In the genomic region with DNA sequence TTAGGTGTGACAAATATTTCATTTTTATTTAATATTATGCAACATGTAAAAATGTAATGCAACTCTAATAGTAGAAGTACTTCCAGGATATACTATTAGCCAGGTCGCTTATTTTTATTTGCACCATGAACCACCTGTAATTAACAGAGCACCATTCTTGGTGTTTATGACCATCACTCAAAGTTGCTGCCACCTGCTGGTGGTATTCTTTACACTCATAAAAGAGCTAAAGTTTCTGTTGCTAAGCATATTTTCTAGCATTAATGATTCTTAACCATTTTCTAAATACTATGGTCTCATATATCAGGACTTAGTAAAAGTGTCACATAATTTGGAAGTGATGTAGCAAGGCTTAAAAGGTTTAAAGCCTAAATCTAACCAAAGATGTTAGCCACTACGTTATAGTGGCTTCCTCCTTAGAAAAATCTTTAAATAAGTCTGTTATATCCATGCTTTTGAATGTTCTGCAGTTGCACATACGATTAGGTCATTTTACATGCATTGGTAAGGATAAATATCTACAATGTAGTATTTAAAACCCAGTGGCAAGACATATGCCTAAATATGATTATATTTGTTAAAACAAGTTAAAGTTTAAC, we compare ENCODE assay signal across 9 cellular contexts.
DNase-seq lines count a peak whose midpoint lies in the region; ATAC-seq lines count a peak whose summit lies in the region.
"Had no signal": no experiment of that assay in that cellular context is flagged by ENCODE, and none has a peak within 500 bp of the region (broad histone marks: within the 10 kb centered on the region; RNA-seq: fewer than 3 reads in every experiment).

No MANE protein-coding gene starts in this region.

- no peaks in the 10 kb centered on the region for H3K4me1 Mint-ChIP-seq in T-helper 2 cell treated with Interferon-gamma antibody and Interleukin-4, amounts not matched to agents 5 μg/mL and 100 μg/mL, for 36 hours (ENCODE audit: low read depth)

- H3K27ac Mint-ChIP-seq in T-helper 2 cell treated with Interferon-gamma antibody and Interleukin-4, amounts not matched to agents 5 μg/mL and 100 μg/mL, for 36 hours: no peak overlapping the region

- H3K4me1 ChIP-seq in effector memory CD4-positive, alpha-beta T cell (ENCODE audit: control insufficient read depth, insufficient read depth, low read length, poor library complexity, severe bottlenecking): no peaks in the 10 kb centered on the region
- H3K4me1 ChIP-seq: BLaER1 treated with 17β-estradiol and CSF1 and Interleukin-3, amounts not matched to agents 10 nM and 100 nM had no signal

- H3K4me3 Mint-ChIP-seq in T-helper 2 cell treated with Interferon-gamma antibody and Interleukin-4, amounts not matched to agents 5 μg/mL and 100 μg/mL, for 36 hours: no peak overlapping the region

- DNase-seq in NCI-H1417 (lab: John Stamatoyannopoulos, UW): peak; percentile 32 to 70 (median 61)
- no peak for DNase-seq in NCI-H1417 treated with DMSO at 0.1 percent for 48 hours (lab: John Stamatoyannopoulos, UW)
- peak; percentile 27 for DNase-seq in NCI-H146 treated with DMSO at 0.1 percent for 48 hours (lab: John Stamatoyannopoulos, UW; ENCODE audit: unreplicated experiment)
- peak; percentile 24 for DNase-seq in amniotic epithelial cell (ENCODE audit: low read depth)
- peak; percentile 43 for DNase-seq in kidney tubule cell (ENCODE audit: low spot score)
- no peak for DNase-seq in T-helper 2 cell treated with Interferon-gamma antibody and Interleukin-4, amounts not matched to agents 5 μg/mL and 100 μg/mL, for 36 hours (ENCODE audit: low spot score)
- DNase-seq in effector memory CD4-positive, alpha-beta T cell: no peak

- peak; percentile 68 for ATAC-seq in GM21786 (IDR thresholded peaks at IDR 0.05; ENCODE audit: unreplicated experiment)

- no peak overlapping the region for H3K27ac ChIP-seq in effector memory CD4-positive, alpha-beta T cell (ENCODE audit: insufficient read depth, low read length, poor library complexity, severe bottlenecking)
- H3K27ac ChIP-seq: BLaER1 treated with 17β-estradiol and CSF1 and Interleukin-3, amounts not matched to agents 10 nM and 100 nM had no signal

- H3K9me3 Mint-ChIP-seq in T-helper 2 cell treated with Interferon-gamma antibody and Interleukin-4, amounts not matched to agents 5 μg/mL and 100 μg/mL, for 36 hours: no peaks in the 10 kb centered on the region

- no peaks in the 10 kb centered on the region for H3K36me3 Mint-ChIP-seq in T-helper 2 cell treated with Interferon-gamma antibody and Interleukin-4, amounts not matched to agents 5 μg/mL and 100 μg/mL, for 36 hours (ENCODE audit: low read depth)

- no peak overlapping the region for H3K4me3 ChIP-seq in effector memory CD4-positive, alpha-beta T cell (ENCODE audit: insufficient read depth, low read depth, low read length, poor library complexity, severe bottlenecking)
- H3K4me3 ChIP-seq: BLaER1 treated with 17β-estradiol and CSF1 and Interleukin-3, amounts not matched to agents 10 nM and 100 nM had no signal

- no peaks in the 10 kb centered on the region for H3K27me3 ChIP-seq in effector memory CD4-positive, alpha-beta T cell (replicated peaks; ENCODE audit: control insufficient read depth, insufficient read depth, low read length, poor library complexity, severe bottlenecking)
- H3K27me3 ChIP-seq: BLaER1 treated with 17β-estradiol and CSF1 and Interleukin-3, amounts not matched to agents 10 nM and 100 nM had no signal

- no peaks in the 10 kb centered on the region for H3K36me3 ChIP-seq in effector memory CD4-positive, alpha-beta T cell (ENCODE audit: control insufficient read depth, insufficient read depth, low read length)
- H3K36me3 ChIP-seq: BLaER1 treated with 17β-estradiol and CSF1 and Interleukin-3, amounts not matched to agents 10 nM and 100 nM had no signal

- no peaks in the 10 kb centered on the region for H3K9me3 ChIP-seq in effector memory CD4-positive, alpha-beta T cell (ENCODE audit: control insufficient read depth, low read length)

- no peaks in the 10 kb centered on the region for H3K27me3 Mint-ChIP-seq in T-helper 2 cell treated with Interferon-gamma antibody and Interleukin-4, amounts not matched to agents 5 μg/mL and 100 μg/mL, for 36 hours (ENCODE audit: low read depth)

Comparison
In these comparisons a context has a peak if more than half of its experiments do, and no peak if none do; other contexts are left out.
1. DNase-seq: peak in NCI-H1417 (3 of 3), NCI-H146 treated with DMSO at 0.1 percent for 48 hours (single experiment), amniotic epithelial cell (single experiment) and kidney tubule cell (single experiment); none in NCI-H1417 treated with DMSO at 0.1 percent for 48 hours (single experiment), T-helper 2 cell treated with Interferon-gamma antibody and Interleukin-4, amounts not matched to agents 5 μg/mL and 100 μg/mL, for 36 hours (single experiment) and effector memory CD4-positive, alpha-beta T cell (0 of 3).